In the genomic region with DNA sequence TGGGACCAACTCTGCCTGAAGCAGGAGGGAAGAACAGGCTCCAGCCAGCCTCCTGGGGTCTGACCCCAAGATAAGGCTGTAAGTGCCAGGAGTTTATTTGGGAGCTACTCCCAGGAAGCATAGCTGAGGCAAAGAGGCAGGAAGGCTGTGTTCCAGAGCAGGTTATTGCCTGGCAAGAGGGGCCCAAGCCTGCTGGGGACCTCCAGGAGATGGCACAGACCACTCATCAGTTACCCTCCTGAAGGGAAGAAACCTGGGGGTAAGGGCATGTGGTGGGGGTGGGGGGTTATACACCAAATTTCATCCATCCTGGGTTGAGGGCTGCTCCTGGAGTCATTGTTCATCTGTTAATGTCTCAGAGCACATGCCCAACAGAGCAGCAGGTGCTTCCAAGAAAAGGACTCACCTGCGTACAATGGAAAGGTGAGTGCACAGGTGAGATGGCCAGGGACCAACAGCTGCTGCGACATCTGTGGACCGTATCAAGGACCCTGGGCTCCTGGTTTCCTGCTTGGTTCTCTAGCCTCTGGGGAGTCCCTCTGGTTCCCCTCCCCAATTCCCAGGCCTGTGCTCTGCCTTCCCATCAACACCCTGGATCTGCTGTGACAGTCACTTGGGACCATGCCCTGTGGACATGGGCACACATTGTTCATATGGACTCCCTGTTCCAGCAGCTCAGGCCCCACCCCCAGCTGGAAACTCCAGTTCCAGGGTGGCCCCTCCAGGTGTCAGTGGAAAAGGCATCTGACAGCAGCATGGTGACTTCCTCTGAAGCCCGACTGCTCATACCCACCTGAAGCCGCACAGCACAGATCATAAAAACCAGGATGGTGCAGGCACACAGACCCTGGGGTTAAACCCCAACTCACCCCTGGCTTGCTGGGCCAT, we compare ENCODE assay signal across 31 cellular contexts.
DNase-seq lines count a peak whose midpoint lies in the region; ATAC-seq and TF ChIP-seq lines count a peak whose summit lies in the region.
"Had no signal": no experiment of that assay in that cellular context is flagged by ENCODE, and none has a peak within 500 bp of the region (broad histone marks: within the 10 kb centered on the region; RNA-seq: fewer than 3 reads in every experiment).

No MANE protein-coding gene starts in this region.

- no peaks in the 10 kb centered on the region for H3K79me2 ChIP-seq in smooth muscle cell (ENCODE audit: low read depth)

- H3K4me1 ChIP-seq in right atrium auricular region (peaks cover 0 to 39% of the 10 kb centered on the region in 2 donors), vagina (peaks cover 24% of the 10 kb centered on the region), smooth muscle cell (ENCODE audit: low read depth) (no peaks in the 10 kb centered on the region)

- H3K9ac ChIP-seq in smooth muscle cell (ENCODE audit: low read depth): no peak overlapping the region
- H3K9ac ChIP-seq: BLaER1 had no signal

- no peak overlapping the region for H3K4me3 Mint-ChIP-seq in stimulated activated naive CD8-positive, alpha-beta T cell treated with anti-CD3 and anti-CD28 coated beads, Interleukin-15, amount 100 ng/mL, for 72 hours
- H3K4me3 Mint-ChIP-seq: activated CD8-positive, alpha-beta T cell treated with anti-CD3 and anti-CD28 coated beads for 36 hours; activated naive CD8-positive, alpha-beta T cell treated with anti-CD3 and anti-CD28 coated beads, Interleukin-2, amount 10 ng/mL, durations not matched to agents 7 days and 5 days; immature natural killer cell; mesothelial cell of epicardium; naive B cell had no signal

- ATAC-seq in stimulated activated naive CD8-positive, alpha-beta T cell treated with anti-CD3 and anti-CD28 coated beads, Interleukin-15, amount 100 ng/mL, for 72 hours: peak; percentile 5
- no peak for ATAC-seq in stimulated activated naive CD8-positive, alpha-beta T cell treated with anti-CD3 and anti-CD28 coated beads, Interleukin-15, Interleukin-2, amounts not matched to agents 100 U/mL and 50 U/mL, for 24 hours
- no peak for ATAC-seq in HG03469 (IDR thresholded peaks at IDR 0.05; ENCODE audit: unreplicated experiment)
- ATAC-seq: activated CD8-positive, alpha-beta T cell treated with anti-CD3 and anti-CD28 coated beads for 36 hours; left lung had no signal

- DNase-seq in stimulated activated naive CD8-positive, alpha-beta T cell treated with anti-CD3 and anti-CD28 coated beads, Interleukin-15, amount 100 ng/mL, for 72 hours: no peak
- DNase-seq in stimulated activated naive CD8-positive, alpha-beta T cell treated with anti-CD3 and anti-CD28 coated beads, Interleukin-15, Interleukin-2, amounts not matched to agents 100 U/mL and 50 U/mL, for 24 hours: no peak
- DNase-seq in WERI-Rb-1 (peak; percentile 6), right atrium auricular region (ENCODE audit: low spot score) (peak; percentile 57), vagina (ENCODE audit: extremely low spot score in 2 of 2) (peak; percentile 67 to 91), smooth muscle cell (lab: John Stamatoyannopoulos, UW; ENCODE audit: unreplicated experiment) (no peak)
- DNase-seq in activated CD4-positive, CD25-positive, alpha-beta regulatory T cell (lab: John Stamatoyannopoulos, UW): no peak
- DNase-seq: activated CD4-positive, CD25-positive, alpha-beta regulatory T cell treated with anti-CD3 and anti-CD28 coated beads, Interleukin-2, amount 50 U/mL, for 72 hours; activated CD8-positive, alpha-beta T cell treated with anti-CD3 and anti-CD28 coated beads for 36 hours; activated gamma-delta T cell; activated naive CD8-positive, alpha-beta T cell treated with anti-CD3 and anti-CD28 coated beads, Interleukin-2, amount 10 ng/mL, durations not matched to agents 7 days and 5 days; activated T-cell treated with anti-CD3 and anti-CD28 coated beads, Interleukin-2, amount 50 U/mL, for 1 hour; caudate nucleus; DMS79; esophagus squamous epithelium; foreskin melanocyte; GDM1; hippocampal formation; immature natural killer cell; KBM-7; left lung; naive B cell; NCI-H187; NCI-H774; nucleus accumbens; RPMI8226 had no signal

- H3K27me3 ChIP-seq in WERI-Rb-1 (ENCODE audit: insufficient read depth, low read depth, severe bottlenecking): no peaks in the 10 kb centered on the region
- no peaks in the 10 kb centered on the region for H3K27me3 ChIP-seq in right atrium auricular region
- H3K27me3 ChIP-seq in vagina: no peaks in the 10 kb centered on the region
- no peaks in the 10 kb centered on the region for H3K27me3 ChIP-seq in smooth muscle cell (ENCODE audit: low read depth)
- H3K27me3 ChIP-seq: ascending aorta, BLaER1, left lung had no signal

- H2AFZ ChIP-seq in smooth muscle cell (ENCODE audit: low read depth): no peak overlapping the region

- TF ChIP-seq CTCF in WERI-Rb-1 (IDR thresholded peaks at IDR 0.05; ENCODE audit: low read depth, low read length) (no peak), right atrium auricular region (IDR thresholded peaks at IDR 0.05) (no peak), vagina (IDR thresholded peaks at IDR 0.05) (no peak), smooth muscle cell (IDR thresholded peaks at IDR 0.05; ENCODE audit: borderline replicate concordance, insufficient read depth, poor library complexity, severe bottlenecking) (no peak)

- H3K36me3 ChIP-seq in WERI-Rb-1 (no peaks in the 10 kb centered on the region), right atrium auricular region (no peaks in the 10 kb centered on the region), vagina (no peaks in the 10 kb centered on the region), smooth muscle cell (ENCODE audit: low read depth) (no peaks in the 10 kb centered on the region)
- H3K36me3 ChIP-seq: ascending aorta, BLaER1, esophagus squamous epithelium, left lung had no signal

- no peak for TF ChIP-seq POLR2A in vagina (IDR thresholded peaks at IDR 0.05)

- no peak overlapping the region for H3K4me3 ChIP-seq in WERI-Rb-1 (ENCODE audit: low read depth, low read length)
- no peak overlapping the region for H3K4me3 ChIP-seq in right atrium auricular region
- H3K4me3 ChIP-seq in vagina: no peak overlapping the region
- H3K4me3 ChIP-seq in smooth muscle cell: no peak overlapping the region
- H3K4me3 ChIP-seq: ascending aorta, BLaER1, esophagus squamous epithelium, left lung, SK-N-MC had no signal

- H3K27ac Mint-ChIP-seq in stimulated activated naive CD8-positive, alpha-beta T cell treated with anti-CD3 and anti-CD28 coated beads, Interleukin-15, amount 100 ng/mL, for 72 hours: peak overlapping the region in 1 of 2 donors; percentile 39
- H3K27ac Mint-ChIP-seq: activated CD8-positive, alpha-beta T cell treated with anti-CD3 and anti-CD28 coated beads for 36 hours; activated naive CD8-positive, alpha-beta T cell treated with anti-CD3 and anti-CD28 coated beads, Interleukin-2, amount 10 ng/mL, durations not matched to agents 7 days and 5 days; immature natural killer cell; mesothelial cell of epicardium; naive B cell had no signal

- H3K4me2 ChIP-seq in smooth muscle cell: no peak overlapping the region
- H3K4me2 ChIP-seq: BLaER1 had no signal

- no peaks in the 10 kb centered on the region for H3F3A ChIP-seq in smooth muscle cell (ENCODE audit: low read depth)

- no peak overlapping the region for H3K27ac ChIP-seq in WERI-Rb-1
- H3K27ac ChIP-seq in right atrium auricular region: no peak overlapping the region
- H3K27ac ChIP-seq in vagina: no peak overlapping the region
- H3K27ac ChIP-seq in smooth muscle cell (ENCODE audit: low read depth): no peak overlapping the region
- H3K27ac ChIP-seq: ascending aorta, BLaER1, esophagus squamous epithelium, left lung, SK-N-MC had no signal

- H3K9me3 Mint-ChIP-seq in stimulated activated naive CD8-positive, alpha-beta T cell treated with anti-CD3 and anti-CD28 coated beads, Interleukin-15, amount 100 ng/mL, for 72 hours: no peaks in the 10 kb centered on the region
- H3K9me3 Mint-ChIP-seq: activated CD8-positive, alpha-beta T cell treated with anti-CD3 and anti-CD28 coated beads for 36 hours; activated naive CD8-positive, alpha-beta T cell treated with anti-CD3 and anti-CD28 coated beads, Interleukin-2, amount 10 ng/mL, durations not matched to agents 7 days and 5 days; immature natural killer cell had no signal

- peaks cover 3% of the 10 kb centered on the region for H3K4me1 Mint-ChIP-seq in stimulated activated naive CD8-positive, alpha-beta T cell treated with anti-CD3 and anti-CD28 coated beads, Interleukin-15, amount 100 ng/mL, for 72 hours
- H3K4me1 Mint-ChIP-seq: immature natural killer cell, naive B cell had no signal

- H4K20me1 ChIP-seq in smooth muscle cell (ENCODE audit: low read depth): no peaks in the 10 kb centered on the region
- H4K20me1 ChIP-seq: BLaER1 had no signal

- no peaks in the 10 kb centered on the region for H3K9me3 ChIP-seq in WERI-Rb-1 (ENCODE audit: severe bottlenecking)
- no peaks in the 10 kb centered on the region for H3K9me3 ChIP-seq in right atrium auricular region
- no peaks in the 10 kb centered on the region for H3K9me3 ChIP-seq in vagina
- no peaks in the 10 kb centered on the region for H3K9me3 ChIP-seq in smooth muscle cell (replicated peaks; ENCODE audit: low read depth)
- H3K9me3 ChIP-seq: ascending aorta, BLaER1, esophagus squamous epithelium, left lung had no signal

- WGBS in smooth muscle cell (ENCODE audit: low lambda C conversion rate): 96% methylated on average over 5 of the region's 5 CpGs

- intact Hi-C loops in vagina (cut with DNase I): no loop called here

- H3K27me3 Mint-ChIP-seq in stimulated activated naive CD8-positive, alpha-beta T cell treated with anti-CD3 and anti-CD28 coated beads, Interleukin-15, amount 100 ng/mL, for 72 hours: peaks cover 23% of the 10 kb centered on the region

Comparison
In these comparisons a context has a peak if more than half of its experiments do, and no peak if none do; other contexts are left out.
1. DNase-seq: peak in WERI-Rb-1 (single experiment), right atrium auricular region (single experiment) and vagina (2 of 2); none in stimulated activated naive CD8-positive, alpha-beta T cell treated with anti-CD3 and anti-CD28 coated beads, Interleukin-15, amount 100 ng/mL, for 72 hours (0 of 2), stimulated activated naive CD8-positive, alpha-beta T cell treated with anti-CD3 and anti-CD28 coated beads, Interleukin-15, Interleukin-2, amounts not matched to agents 100 U/mL and 50 U/mL, for 24 hours (single experiment), smooth muscle cell (single experiment) and activated CD4-positive, CD25-positive, alpha-beta regulatory T cell (0 of 4).